ENCODE assay signal across 15 cellular contexts in genomic region chrX:19627533-19627932, GRCh38.
DNase-seq lines count a peak whose midpoint lies in the region; ATAC-seq and TF ChIP-seq lines count a peak whose summit lies in the region.
"Had no signal": no experiment of that assay in that cellular context is flagged by ENCODE, and none has a peak within 500 bp of the region (broad histone marks: within the 10 kb centered on the region; RNA-seq: fewer than 3 reads in every experiment).

No MANE protein-coding gene starts in this region.

- H3K23ac ChIP-seq in H9 (ENCODE audit: insufficient read length, low read depth, low read length), result no peak overlapping the region

- H3K27ac ChIP-seq in SK-N-SH (ENCODE audit: low read depth in 2 of 2, low read length in 1 of 2) (peak overlapping the region in 1 of 2 experiments; percentile 69; a peak in 3 of 4 replicates), caudate nucleus (ENCODE audit: low read depth, low read length) (peak overlapping the region; percentile 29), OCI-LY7 (ENCODE audit: low read depth, low read length, poor library complexity, severe bottlenecking) (no peak overlapping the region), H9 (ENCODE audit: insufficient read length, low read depth, low read length) (no peak overlapping the region)

- no peak for TF ChIP-seq RAD21 in SK-N-SH (IDR thresholded peaks at IDR 0.05; ENCODE audit: low read length)

- H4K5ac ChIP-seq in H9 (ENCODE audit: insufficient read length, low read depth, low read length), result no peak overlapping the region

- POLR2A ChIA-PET in SK-N-SH (lab: Yijun Ruan, JAX) (no interaction called here), OCI-LY7 (lab: Charles Lee) (no interaction called here)

- H3K27me3 ChIP-seq in SK-N-SH (ENCODE audit: insufficient read depth) (no peaks in the 10 kb centered on the region), H9 (ENCODE audit: insufficient read depth, low read length) (no peaks in the 10 kb centered on the region)

- peaks cover 34% of the 10 kb centered on the region for H3F3A ChIP-seq in SK-N-SH (replicated peaks; ENCODE audit: insufficient read depth)

- H2AFZ ChIP-seq in SK-N-SH (ENCODE audit: low read depth) (no peak overlapping the region), OCI-LY7 (ENCODE audit: low read length) (no peak overlapping the region), H9 (ENCODE audit: low read length) (no peak overlapping the region)

- peaks cover 16 to 27% of the 10 kb centered on the region in 2 experiments for H3K4me1 ChIP-seq in SK-N-SH (ENCODE audit: control insufficient read depth in 1 of 2, insufficient read depth in 2 of 2, low read depth in 1 of 2, low read length in 1 of 2)
- H3K4me1 ChIP-seq in OCI-LY7 (ENCODE audit: insufficient read depth, low read length, poor library complexity, severe bottlenecking), result peaks cover 24% of the 10 kb centered on the region
- H3K4me1 ChIP-seq in H9 (ENCODE audit: insufficient read depth, low read length), result no peaks in the 10 kb centered on the region; the same call in 1 of the 2 replicates

- no peak overlapping the region for H2BK12ac ChIP-seq in H9 (ENCODE audit: insufficient read length, low read depth, low read length)

- peaks cover 6% of the 10 kb centered on the region for H3K36me3 Mint-ChIP-seq in activated naive CD4-positive, alpha-beta T cell treated with anti-CD3 and anti-CD28 coated beads for 36 hours (ENCODE audit: low read depth)
- peaks cover 0 to 2% (median 0%) of the 10 kb centered on the region in 3 experiments; a peak in 1 of 7 replicates for H3K36me3 Mint-ChIP-seq in H9 (ENCODE audit: insufficient read depth in 1 of 3, low read depth in 3 of 3)

- CTCF ChIA-PET in activated naive CD4-positive, alpha-beta T cell treated with anti-CD3 and anti-CD28 coated beads for 36 hours (lab: Charles Lee), result no interaction called here
- CTCF ChIA-PET in SK-N-SH (lab: Yijun Ruan, JAX), result interaction anchor here (1.3 kb wide), 1 partner anchor 31 kb away, joined by 3 read pairs; no protein-coding TSS in a partner anchor
- CTCF ChIA-PET in OCI-LY7 (lab: Charles Lee; ENCODE audit: unreplicated experiment), result no interaction called here

- 71% methylated on average over 3 of the region's 3 CpGs for WGBS in SK-N-SH (ENCODE audit: low lambda C conversion rate)
- WGBS in H9 (ENCODE audit: extremely low coverage, insufficient read length, low lambda C conversion rate), result no CpG with 5 or more reads among the region's 3 CpGs

- no peak overlapping the region for H3K56ac ChIP-seq in H9 (ENCODE audit: insufficient read length, low read depth, low read length)

- peak overlapping the region; percentile 20; the same call in 1 of the 2 replicates for H3K4me2 ChIP-seq in SK-N-SH
- no peak overlapping the region for H3K4me2 ChIP-seq in OCI-LY7 (ENCODE audit: low read length)
- H3K4me2 ChIP-seq in H9 (ENCODE audit: insufficient read depth, insufficient read length, low read length), result no peak overlapping the region

- no TSS peak for BruUV-seq in OCI-LY7 (replicated peaks; lab: Mats Ljungman, UMichigan)

- H4K20me1 ChIP-seq in SK-N-SH (ENCODE audit: insufficient read depth) (peaks cover 20% of the 10 kb centered on the region), OCI-LY7 (ENCODE audit: insufficient read depth, low read length) (no peaks in the 10 kb centered on the region), H9 (ENCODE audit: control insufficient read depth, insufficient read depth, insufficient read length) (no peaks in the 10 kb centered on the region)

- H2BK15ac ChIP-seq in H9 (ENCODE audit: low read depth, low read length), result no peak overlapping the region

- DNase-seq in activated naive CD4-positive, alpha-beta T cell treated with anti-CD3 and anti-CD28 coated beads for 36 hours, result peak; percentile 17
- DNase-seq in activated naive CD4-positive, alpha-beta T cell (lab: John Stamatoyannopoulos, UW), result no peak
- DNase-seq in SK-N-SH, result no peak
- peak in 9 of 61 donors; percentile 0 to 56 (median 17) for DNase-seq in caudate nucleus (lab: John Stamatoyannopoulos, UW)
- DNase-seq in stimulated activated naive CD8-positive, alpha-beta T cell treated with anti-CD3 and anti-CD28 coated beads, Interleukin-15, amount 100 ng/mL, for 72 hours, result peak in 1 of 2 donors; percentile 11
- no peak for DNase-seq in OCI-LY7 (ENCODE audit: low spot score)
- DNase-seq in H9, result no peak
- DNase-seq: activated B cell treated with CpG ODN at 0.5 μM for 24 hours; AML-193; islet precursor cell; NCI-H2107; RPMI8226; stimulated activated naive CD4-positive, alpha-beta T cell treated with Interleukin-2 at 50 U/mL for 16 hours had no signal

- H3K4me3 Mint-ChIP-seq in activated naive CD4-positive, alpha-beta T cell treated with anti-CD3 and anti-CD28 coated beads for 36 hours, result no peak overlapping the region
- peak overlapping the region in 1 of 2 donors; percentile 37 for H3K4me3 Mint-ChIP-seq in stimulated activated naive CD8-positive, alpha-beta T cell treated with anti-CD3 and anti-CD28 coated beads, Interleukin-15, amount 100 ng/mL, for 72 hours
- H3K4me3 Mint-ChIP-seq in H9, result no peak overlapping the region
- H3K4me3 Mint-ChIP-seq: activated B cell treated with CpG ODN at 0.5 μM for 24 hours, IgD-negative memory B cell had no signal

- H2AK5ac ChIP-seq in H9 (ENCODE audit: insufficient read length, low read length), result no peak overlapping the region

- H3K4me1 Mint-ChIP-seq in activated naive CD4-positive, alpha-beta T cell treated with anti-CD3 and anti-CD28 coated beads for 36 hours (ENCODE audit: low read depth), result peaks cover 65% of the 10 kb centered on the region
- peaks cover 69% of the 10 kb centered on the region for H3K4me1 Mint-ChIP-seq in stimulated activated naive CD8-positive, alpha-beta T cell treated with anti-CD3 and anti-CD28 coated beads, Interleukin-15, amount 100 ng/mL, for 72 hours
- H3K4me1 Mint-ChIP-seq in H9, result peaks cover 11 to 24% of the 10 kb centered on the region in 2 experiments; a peak in 3 of 4 replicates

- H2BK20ac ChIP-seq in H9 (ENCODE audit: low read depth, low read length, poor library complexity, severe bottlenecking), result no peak overlapping the region

- H3T11ph ChIP-seq in H9 (ENCODE audit: low read length), result no peak overlapping the region

- H3K27ac Mint-ChIP-seq in activated naive CD4-positive, alpha-beta T cell treated with anti-CD3 and anti-CD28 coated beads for 36 hours, result no peak overlapping the region
- peak overlapping the region in 1 of 2 donors; percentile 25 for H3K27ac Mint-ChIP-seq in stimulated activated naive CD8-positive, alpha-beta T cell treated with anti-CD3 and anti-CD28 coated beads, Interleukin-15, amount 100 ng/mL, for 72 hours
- no peak overlapping the region for H3K27ac Mint-ChIP-seq in H9
- H3K27ac Mint-ChIP-seq: activated B cell treated with CpG ODN at 0.5 μM for 24 hours, IgD-negative memory B cell had no signal

- H3K79me1 ChIP-seq in H9 (ENCODE audit: insufficient read depth, low read depth, low read length, poor library complexity, severe bottlenecking), result no peaks in the 10 kb centered on the region

- no peak overlapping the region for H2BK120ac ChIP-seq in H9 (ENCODE audit: low read depth, low read length, poor library complexity, severe bottlenecking)

- H4K8ac ChIP-seq in H9 (replicated peaks; ENCODE audit: insufficient read length, low read depth, low read length), result no peak overlapping the region

- H3K9me2 ChIP-seq in SK-N-SH, result no peaks in the 10 kb centered on the region
- H3K9me2 ChIP-seq in OCI-LY7 (ENCODE audit: insufficient read depth, low read length), result no peaks in the 10 kb centered on the region

- H3K23me2 ChIP-seq in H9 (ENCODE audit: insufficient read length, low read depth, low read length, poor library complexity, severe bottlenecking), result no peaks in the 10 kb centered on the region

- H2BK5ac ChIP-seq in H9 (ENCODE audit: insufficient read length, low read length), result no peak overlapping the region

- H3K9me3 Mint-ChIP-seq in activated naive CD4-positive, alpha-beta T cell treated with anti-CD3 and anti-CD28 coated beads for 36 hours, result no peaks in the 10 kb centered on the region
- no peaks in the 10 kb centered on the region for H3K9me3 Mint-ChIP-seq in stimulated activated naive CD8-positive, alpha-beta T cell treated with anti-CD3 and anti-CD28 coated beads, Interleukin-15, amount 100 ng/mL, for 72 hours
- peaks cover 67 to 79% of the 10 kb centered on the region in 2 experiments for H3K9me3 Mint-ChIP-seq in H9
- H3K9me3 Mint-ChIP-seq: activated B cell treated with CpG ODN at 0.5 μM for 24 hours, IgD-negative memory B cell had no signal

- no peak overlapping the region for H3K14ac ChIP-seq in H9 (ENCODE audit: insufficient read depth, low read length)

- H3K4me3 ChIP-seq in SK-N-SH (ENCODE audit: low read depth in 2 of 2, low read length in 1 of 2) (no peak overlapping the region), OCI-LY7 (ENCODE audit: low read depth, low read length, poor library complexity, severe bottlenecking) (no peak overlapping the region)

- no peaks in the 10 kb centered on the region for H3K27me3 Mint-ChIP-seq in activated naive CD4-positive, alpha-beta T cell treated with anti-CD3 and anti-CD28 coated beads for 36 hours (ENCODE audit: low read depth)
- no peaks in the 10 kb centered on the region for H3K27me3 Mint-ChIP-seq in stimulated activated naive CD8-positive, alpha-beta T cell treated with anti-CD3 and anti-CD28 coated beads, Interleukin-15, amount 100 ng/mL, for 72 hours
- no peaks in the 10 kb centered on the region for H3K27me3 Mint-ChIP-seq in H9 (ENCODE audit: low read depth)
- H3K27me3 Mint-ChIP-seq: activated B cell treated with CpG ODN at 0.5 μM for 24 hours had no signal

- TF ChIP-seq EP300 in SK-N-SH (IDR thresholded peaks at IDR 0.05; ENCODE audit: borderline replicate concordance in 1 of 2, low read depth in 1 of 2, low read length in 1 of 2), result no peak

- H3K79me2 ChIP-seq in SK-N-SH (ENCODE audit: insufficient read depth), result peaks cover 100% of the 10 kb centered on the region
- H3K79me2 ChIP-seq in OCI-LY7 (ENCODE audit: insufficient read depth, low read depth, low read length), result no peaks in the 10 kb centered on the region
- H3K79me2 ChIP-seq in H9 (ENCODE audit: insufficient read depth, low read length), result no peaks in the 10 kb centered on the region

- no peak overlapping the region for H3K4ac ChIP-seq in H9 (ENCODE audit: low read depth, low read length)

- H3K9ac ChIP-seq in SK-N-SH, result no peak overlapping the region
- no peak overlapping the region for H3K9ac ChIP-seq in H9 (ENCODE audit: extremely low read depth, insufficient read length, low read length)

- H3K9me3 ChIP-seq in SK-N-SH (no peaks in the 10 kb centered on the region), OCI-LY7 (ENCODE audit: low read length) (no peaks in the 10 kb centered on the region), H9 (ENCODE audit: control insufficient read depth, low read depth, low read length) (peaks cover 42% of the 10 kb centered on the region)

- TF ChIP-seq CTCF in SK-N-SH (IDR thresholded peaks at IDR 0.05) (no peak), OCI-LY7 (conservative IDR thresholded peaks at IDR 0.05; ENCODE audit: low read length) (no peak), H9 (conservative IDR thresholded peaks at IDR 0.05) (no peak)

- no peak overlapping the region for H3K18ac ChIP-seq in H9 (ENCODE audit: insufficient read length, low read depth, low read length)

- H4K91ac ChIP-seq in H9 (ENCODE audit: insufficient read length, low read depth, low read length), result no peak overlapping the region

- intact Hi-C loops in activated naive CD4-positive, alpha-beta T cell treated with anti-CD3 and anti-CD28 coated beads for 36 hours (cut with micrococcal nuclease), result no loop called here
- intact Hi-C loops in OCI-LY7 (cut with micrococcal nuclease; ENCODE audit: unreplicated experiment), result no loop called here

- peak; percentile 74 for ATAC-seq in stimulated activated naive CD8-positive, alpha-beta T cell treated with anti-CD3 and anti-CD28 coated beads, Interleukin-15, amount 100 ng/mL, for 72 hours
- no peak for ATAC-seq in GM19467 (IDR thresholded peaks at IDR 0.05; ENCODE audit: unreplicated experiment)

- peaks cover 0 to 14% of the 10 kb centered on the region in 2 experiments for H3K36me3 ChIP-seq in SK-N-SH (replicated peaks in 1 of 2; ENCODE audit: control insufficient read depth in 1 of 2, insufficient read depth in 2 of 2, low read length in 1 of 2)
- no peaks in the 10 kb centered on the region; the same call in 1 of the 2 replicates for H3K36me3 ChIP-seq in OCI-LY7 (ENCODE audit: insufficient read depth, low read length)
